ENCODE assay signal across 8 cellular contexts in genomic region chr1:2232916-2233438, GRCh38. TPM values are rescaled to one million over a fixed set of nuclear protein-coding genes. Genes with fewer than 3 reads are reported as not detected.
DNase-seq lines count a peak whose midpoint lies in the region; ATAC-seq and TF ChIP-seq lines count a peak whose summit lies in the region.

No MANE protein-coding gene starts in this region.

- H3K4me1 ChIP-seq in HEK293 (ENCODE audit: control insufficient read depth, insufficient read depth, low read length): peaks cover 22% of the 10 kb centered on the region
- peaks cover 6 to 87% (median 55%) of the 10 kb centered on the region in 3 donors for H3K4me1 ChIP-seq in gastroesophageal sphincter
- peaks cover 81 to 87% of the 10 kb centered on the region in 2 donors for H3K4me1 ChIP-seq in gastrocnemius medialis

- no peaks in the 10 kb centered on the region for H3K27me3 Mint-ChIP-seq in activated CD8-positive, alpha-beta T cell treated with anti-CD3 and anti-CD28 coated beads, Interleukin-2, amount 10 ng/mL, durations not matched to agents 7 days and 5 days (ENCODE audit: low read depth)

- ATAC-seq in activated CD8-positive, alpha-beta T cell treated with anti-CD3 and anti-CD28 coated beads, Interleukin-2, amount 10 ng/mL, durations not matched to agents 7 days and 5 days: no peak
- ATAC-seq in gastroesophageal sphincter: no peak
- no peak for ATAC-seq in gastrocnemius medialis
- no peak for ATAC-seq in GM19455 (IDR thresholded peaks at IDR 0.05; ENCODE audit: unreplicated experiment)

- H3K27me3 ChIP-seq in gastroesophageal sphincter (no peaks in the 10 kb centered on the region), gastrocnemius medialis (no peaks in the 10 kb centered on the region)

- H3K27ac ChIP-seq in HEK293 (ENCODE audit: extremely low read depth, low read depth, low read length): no peak overlapping the region; the same call in 1 of the 2 replicates
- peak overlapping the region; percentile 52 to 93 (median 90) for H3K27ac ChIP-seq in gastroesophageal sphincter
- peak overlapping the region; percentile 83 to 93 (median 85) for H3K27ac ChIP-seq in gastrocnemius medialis

- intact Hi-C loops in gastrocnemius medialis (cut with DNase I; ENCODE audit: low total_unique reads): loop anchor here (5.0 kb wide), 1 partner anchor 79 kb away; no protein-coding TSS in a partner anchor

- TF ChIP-seq EP300 in gastroesophageal sphincter (IDR thresholded peaks at IDR 0.05): no peak

- CTCF ChIA-PET in HEK293 (lab: Yijun Ruan, JAX): interaction anchor here (0.5 to 0.8 kb wide), 3 partner anchors 37 to 954 kb away, joined by 3 to 5 read pairs (median 3); partner anchors contain the start of gene FAAP20
- CTCF ChIA-PET in activated CD8-positive, alpha-beta T cell treated with anti-CD3 and anti-CD28 coated beads, Interleukin-2, amount 10 ng/mL, durations not matched to agents 7 days and 5 days (lab: Charles Lee): interaction anchor here (1.1 to 6.4 kb wide), 6 partner anchors 12 to 149 kb away, joined by 3 to 32 read pairs (median 10); partner anchors contain the start of gene FAAP20

- TF ChIP-seq CTCF in HEK293 (tag by site-specific recombination; IDR thresholded peaks at IDR 0.05) (no peak), gastroesophageal sphincter (IDR thresholded peaks at IDR 0.05) (no peak), gastrocnemius medialis (IDR thresholded peaks at IDR 0.05 in 4 of 5, conservative IDR thresholded peaks at IDR 0.05 in 1 of 5) (no peak)

- H3K9me3 ChIP-seq in HEK293 (ENCODE audit: control insufficient read depth, insufficient read depth, low read depth, low read length): no peaks in the 10 kb centered on the region
- H3K9me3 ChIP-seq in gastroesophageal sphincter: no peaks in the 10 kb centered on the region
- no peaks in the 10 kb centered on the region for H3K9me3 ChIP-seq in gastrocnemius medialis

- H3K9me3 Mint-ChIP-seq in activated CD8-positive, alpha-beta T cell treated with anti-CD3 and anti-CD28 coated beads, Interleukin-2, amount 10 ng/mL, durations not matched to agents 7 days and 5 days (ENCODE audit: insufficient read depth): no peaks in the 10 kb centered on the region

- no peak for TF ChIP-seq POLR2A in gastroesophageal sphincter (IDR thresholded peaks at IDR 0.05)
- no peak for TF ChIP-seq POLR2A in gastrocnemius medialis (IDR thresholded peaks at IDR 0.05)

- peaks cover 32% of the 10 kb centered on the region for H3K36me3 Mint-ChIP-seq in activated CD8-positive, alpha-beta T cell treated with anti-CD3 and anti-CD28 coated beads, Interleukin-2, amount 10 ng/mL, durations not matched to agents 7 days and 5 days (ENCODE audit: low read depth)

- peaks cover 77% of the 10 kb centered on the region for H3K4me1 Mint-ChIP-seq in activated CD8-positive, alpha-beta T cell treated with anti-CD3 and anti-CD28 coated beads, Interleukin-2, amount 10 ng/mL, durations not matched to agents 7 days and 5 days (ENCODE audit: low read depth)

- POLR2A ChIA-PET in HEK293 (lab: Yijun Ruan, JAX): interaction anchor here (0.9 kb wide), 1 partner anchor 163 kb away, joined by 3 read pairs; no protein-coding TSS in a partner anchor
- POLR2A ChIA-PET in activated CD8-positive, alpha-beta T cell treated with anti-CD3 and anti-CD28 coated beads, Interleukin-2, amount 10 ng/mL, durations not matched to agents 7 days and 5 days (lab: Charles Lee): interaction anchor here (1.2 to 5.3 kb wide), 6 partner anchors 23 to 148 kb away, joined by 3 to 36 read pairs (median 6); partner anchors contain the start of gene FAAP20

- no peak for DNase-seq in activated CD8-positive, alpha-beta T cell treated with anti-CD3 and anti-CD28 coated beads, Interleukin-2, amount 10 ng/mL, durations not matched to agents 7 days and 5 days
- DNase-seq in gastrocnemius medialis (no peak), DMS53 treated with DMSO at 0.1 percent for 48 hours (lab: John Stamatoyannopoulos, UW; ENCODE audit: unreplicated experiment) (no peak), COLO668 (lab: John Stamatoyannopoulos, UW; ENCODE audit: unreplicated experiment) (no peak), NCI-H1048 (lab: John Stamatoyannopoulos, UW) (no peak)

- peak overlapping the region; percentile 95 for H3K4me3 Mint-ChIP-seq in activated CD8-positive, alpha-beta T cell treated with anti-CD3 and anti-CD28 coated beads, Interleukin-2, amount 10 ng/mL, durations not matched to agents 7 days and 5 days

- in situ Hi-C loops in gastrocnemius medialis (cut with MboI; ENCODE audit: low sequenced_read_pairs in 4 of 4): no loop called here

- peak overlapping the region; percentile 96 for H3K27ac Mint-ChIP-seq in activated CD8-positive, alpha-beta T cell treated with anti-CD3 and anti-CD28 coated beads, Interleukin-2, amount 10 ng/mL, durations not matched to agents 7 days and 5 days

- 0% methylated on average over 2 of the region's 23 CpGs; no CpG with 5 or more reads in 1 of the 2 donors for WGBS in gastroesophageal sphincter (ENCODE audit: low coverage in 1 of 2), 2 donors

- H3K4me3 ChIP-seq in HEK293 (ENCODE audit: low read depth, low read length) (peak overlapping the region; percentile 13; the same call in 1 of the 2 replicates), gastroesophageal sphincter (peak overlapping the region; percentile 49 to 83), gastrocnemius medialis (peak overlapping the region; percentile 59 to 65 (median 60))

- peaks cover 0 to 38% of the 10 kb centered on the region in 2 experiments; a peak in 1 of 3 replicates for H3K36me3 ChIP-seq in HEK293 (ENCODE audit: control insufficient read depth in 2 of 2, insufficient read depth in 1 of 2, low read length in 2 of 2)
- H3K36me3 ChIP-seq in gastroesophageal sphincter: no peaks in the 10 kb centered on the region
- no peaks in the 10 kb centered on the region for H3K36me3 ChIP-seq in gastrocnemius medialis

TF ChIP-seq in HEK293, 187 proteins besides CTCF, POLR2A, EP300 and RAD21:
- TF ChIP-seq SP2 (tag by site-specific recombination; IDR thresholded peaks at IDR 0.05): peak; percentile 8; the same call in 1 of the 2 replicates
- no peak for TF ChIP-seq PRDM6 (tag by site-specific recombination; IDR thresholded peaks at IDR 0.05)
- TF ChIP-seq PATZ1 (tag by site-specific recombination; IDR thresholded peaks at IDR 0.05): 0 out of 2 replicates have a peak, but pooled peaks have one; percentile 18
TF ChIP-seq in HEK293: peak in this region for 2.

RNA-seq across cellular contexts. Expression of gene SKI, which starts 4.9 kb away (rescaled TPM):
- total RNA-seq in activated CD8-positive, alpha-beta T cell treated with anti-CD3 and anti-CD28 coated beads, Interleukin-2, amount 10 ng/mL, durations not matched to agents 7 days and 5 days: 10 to 100 TPM; 41.2 to 41.4 TPM
- total RNA-seq in gastroesophageal sphincter (100 to 1,000 TPM in 1 of 4 donors, 10 to 100 TPM in 3; 60.2 to 157 (median 79.0) TPM), gastrocnemius medialis (10 to 100 TPM in 3 of 4 donors, 1 to 10 TPM in 1; 7.8 to 32.2 (median 22.4) TPM)

RNA-seq across cellular contexts. Expression of gene FAAP20, which starts 38.4 kb away (rescaled TPM):
- total RNA-seq in activated CD8-positive, alpha-beta T cell treated with anti-CD3 and anti-CD28 coated beads, Interleukin-2, amount 10 ng/mL, durations not matched to agents 7 days and 5 days: 10 to 100 TPM; 69.7 to 74.4 TPM
- 10 to 100 TPM; 25.8 to 51.1 (median 43.3) TPM for total RNA-seq in gastroesophageal sphincter
- 10 to 100 TPM; 12.1 to 26.2 (median 17.3) TPM for total RNA-seq in gastrocnemius medialis

Comparison
In these comparisons a context has a peak if more than half of its experiments do, and no peak if none do; other contexts are left out.
1. H3K4me3 ChIP-seq: peak in every context shown above with its lines; median percentile 66 in gastroesophageal sphincter; 60 in gastrocnemius medialis; 13 in HEK293.